In the genomic region with DNA sequence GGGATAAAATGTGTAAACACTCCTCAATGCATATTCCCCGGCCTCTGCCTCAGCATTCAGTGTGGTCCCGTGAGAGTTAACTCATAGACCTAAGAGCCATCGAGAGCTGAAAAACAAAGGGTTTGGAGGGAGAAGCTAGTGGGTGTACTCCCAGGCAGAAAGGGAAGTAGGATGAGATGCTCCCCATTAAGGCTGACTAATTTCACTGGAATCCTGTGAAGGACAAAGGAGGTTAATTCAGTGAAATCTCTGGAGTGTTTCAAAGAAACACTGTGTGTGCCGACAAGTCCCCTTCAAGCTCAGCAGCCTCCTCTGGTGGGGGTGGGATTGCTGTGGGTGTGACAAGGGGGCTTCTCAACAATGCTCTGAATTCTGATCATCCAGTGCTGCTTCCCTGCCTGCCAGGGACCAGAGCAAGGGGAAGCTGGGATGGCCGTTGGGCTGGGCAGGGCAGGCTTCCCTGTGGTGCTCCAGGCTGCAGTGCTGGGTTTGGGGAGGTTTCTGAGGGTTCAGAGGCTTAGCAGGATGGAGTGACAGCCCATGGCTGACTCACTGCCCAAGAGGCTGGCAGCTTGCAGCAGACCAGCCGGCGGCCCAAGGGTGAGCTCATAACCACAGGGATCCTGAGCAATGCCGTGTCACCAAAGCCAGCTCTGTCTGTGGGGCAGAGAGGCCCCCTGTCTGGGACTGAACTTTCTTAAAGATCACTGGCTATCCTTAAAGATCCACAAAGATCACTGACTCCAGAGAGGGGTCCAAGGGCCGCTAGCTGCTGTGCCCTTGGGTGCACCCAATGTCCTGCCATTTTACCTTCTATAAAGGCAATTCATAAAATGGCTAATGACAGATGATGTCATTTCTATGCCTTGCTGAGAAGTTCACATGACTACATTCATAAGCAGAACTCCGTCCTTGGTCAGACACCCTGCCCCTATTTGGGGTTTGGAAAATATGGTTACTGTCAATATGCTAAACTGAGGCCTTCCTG, we compare ENCODE assay signal across 8 cellular contexts.
DNase-seq lines count a peak whose midpoint lies in the region; ATAC-seq, FAIRE-seq and TF ChIP-seq lines count a peak whose summit lies in the region.

No MANE protein-coding gene starts in this region.

- peak in 1 of 2 experiments; percentile 15; a peak in 3 of 5 replicates for TF ChIP-seq RAD21 in A549 (conservative IDR thresholded peaks at IDR 0.05 in 1 of 2, IDR thresholded peaks at IDR 0.05 in 1 of 2)

- FAIRE-seq in A549 (lab: Jason Lieb, UNC) = peak; percentile 97

- peak; percentile 96 to 97 for ATAC-seq in A549
- peak; percentile 83 for ATAC-seq in WTC11

- no peak for TF ChIP-seq POLR2A in A549 (IDR thresholded peaks at IDR 0.05; ENCODE audit: low read length)
- no peak for TF ChIP-seq POLR2A in esophagus squamous epithelium (IDR thresholded peaks at IDR 0.05)

- H3K4me3 ChIP-seq in A549 (peak overlapping the region; percentile 15; the same call in 1 of the 3 replicates), HEK293 (ENCODE audit: low read depth, low read length) (peak overlapping the region; percentile 14), esophagus squamous epithelium (no peak overlapping the region)

- no peaks in the 10 kb centered on the region for H3K9me3 ChIP-seq in A549
- no peaks in the 10 kb centered on the region for H3K9me3 ChIP-seq in HEK293 (ENCODE audit: control insufficient read depth, insufficient read depth, low read depth, low read length)
- H3K9me3 ChIP-seq in esophagus squamous epithelium = no peaks in the 10 kb centered on the region

- H3K4me1 Mint-ChIP-seq in WTC11 = peaks cover 14% of the 10 kb centered on the region

- H3K27ac ChIP-seq in A549 (peak overlapping the region; percentile 89 to 91), HEK293 (ENCODE audit: extremely low read depth, low read depth, low read length) (no peak overlapping the region), esophagus squamous epithelium (no peak overlapping the region)

- no peak overlapping the region for H3K4me3 Mint-ChIP-seq in WTC11

- H3K36me3 Mint-ChIP-seq in WTC11 = no peaks in the 10 kb centered on the region

- peak; percentile 90 to 91 for DNase-seq in A549 (ENCODE audit: low read depth in 1 of 2, low spot score in 1 of 2)
- peak; percentile 19 for DNase-seq in WTC11 (ENCODE audit: low spot score)
- peak; percentile 98 for DNase-seq in kidney glomerular epithelial cell (lab: John Stamatoyannopoulos, UW)
- no peak for DNase-seq in HUDEP-2 (lab: John Stamatoyannopoulos, UW; ENCODE audit: unreplicated experiment in 76 of 76)
- DNase-seq in esophagus squamous epithelium (lab: John Stamatoyannopoulos, UW) = no peak
- DNase-seq in cerebellum (ENCODE audit: low spot score) = no peak
- no peak for DNase-seq in NCI-H774 (lab: John Stamatoyannopoulos, UW)

- H3K36me3 ChIP-seq in HEK293 (ENCODE audit: control insufficient read depth in 2 of 2, insufficient read depth in 1 of 2, low read length in 2 of 2) = no peaks in the 10 kb centered on the region
- no peaks in the 10 kb centered on the region for H3K36me3 ChIP-seq in esophagus squamous epithelium

- peaks cover 3% of the 10 kb centered on the region; the same call in 1 of the 2 replicates for H3K9me3 Mint-ChIP-seq in WTC11

- H3K4me2 ChIP-seq in A549 = peak overlapping the region; percentile 78

- H3K27me3 ChIP-seq in esophagus squamous epithelium = no peaks in the 10 kb centered on the region

- WGBS in A549 (ENCODE audit: missing lambda C conversion rate) = 9% methylated on average over 9 of the region's 10 CpGs
- WGBS in esophagus squamous epithelium, 2 donors = 41 to 43% methylated on average over 5 to 6 of the region's 10 CpGs

- no peak overlapping the region for H3K27ac Mint-ChIP-seq in WTC11

- H3K4me1 ChIP-seq in A549 (peaks cover 35% of the 10 kb centered on the region), HEK293 (ENCODE audit: control insufficient read depth, insufficient read depth, low read length) (no peaks in the 10 kb centered on the region), esophagus squamous epithelium (peaks cover 0 to 12% (median 11%) of the 10 kb centered on the region in 3 donors)

- TF ChIP-seq EP300 in A549 (IDR thresholded peaks at IDR 0.05) = peak in 1 of 2 experiments; percentile 65; a peak in 1 of 5 replicates

- POLR2A ChIA-PET in A549 (lab: Yijun Ruan, JAX) (interaction anchor here (0.5 to 2.0 kb wide), 10 partner anchors 9 to 247 kb away, joined by 3 to 32 read pairs (median 4); partner anchors contain the start of gene BTBD10), HEK293 (lab: Yijun Ruan, JAX) (interaction anchor here (0.5 to 1.4 kb wide), 3 partner anchors 45 to 631 kb away, joined by 3 to 5 read pairs (median 5); partner anchors contain the start of gene BTBD10), WTC11 (lab: Charles Lee) (no interaction called here)

- H3K27me3 Mint-ChIP-seq in WTC11 (ENCODE audit: low read depth) = no peaks in the 10 kb centered on the region

- TF ChIP-seq CTCF in A549 (IDR thresholded peaks at IDR 0.05) (no peak), HEK293 (tag by site-specific recombination; IDR thresholded peaks at IDR 0.05) (no peak), WTC11 (IDR thresholded peaks at IDR 0.05) (no peak), esophagus squamous epithelium (IDR thresholded peaks at IDR 0.05) (no peak)

- CTCF ChIA-PET in A549 (lab: Yijun Ruan, JAX) = interaction anchor here (0.6 to 14.1 kb wide), 16 partner anchors 9 to 1035 kb away, joined by 3 to 320 read pairs (median 6); no protein-coding TSS in a partner anchor
- CTCF ChIA-PET in HEK293 (lab: Yijun Ruan, JAX) = interaction anchor here (0.6 to 5.6 kb wide), 13 partner anchors 19 to 682 kb away, joined by 3 to 46 read pairs (median 3); no protein-coding TSS in a partner anchor
- CTCF ChIA-PET in WTC11 (lab: Charles Lee) = interaction anchor here (0.9 to 2.3 kb wide), 7 partner anchors 22 to 253 kb away, joined by 3 to 9 read pairs (median 3); no protein-coding TSS in a partner anchor

- intact Hi-C loops in esophagus squamous epithelium (cut with DNase I) = no loop called here

TF ChIP-seq in A549, 52 proteins besides CTCF, POLR2A, EP300 and RAD21 (continues in another document):
- TF ChIP-seq ZSCAN20 (CRISPR knock-in tag; IDR thresholded peaks at IDR 0.05) (no peak), PBX3 (IDR thresholded peaks at IDR 0.05) (peak; percentile 78; the same call in 1 of the 2 replicates), MAFK (IDR thresholded peaks at IDR 0.05; ENCODE audit: partially characterized antibody) (no peak), HOXB13 (CRISPR knock-in tag; IDR thresholded peaks at IDR 0.05; ENCODE audit: low read depth) (0 out of 2 replicates have a peak, but pooled peaks have one; percentile 55), KDM5A (IDR thresholded peaks at IDR 0.05) (no peak), HEYL (CRISPR knock-in tag; IDR thresholded peaks at IDR 0.05) (no peak), SREBF2 (IDR thresholded peaks at IDR 0.05) (no peak)

TF ChIP-seq in HEK293, 187 proteins besides CTCF, POLR2A, EP300 and RAD21 (continues in another document):
- TF ChIP-seq ZFP37 (tag by site-specific recombination; IDR thresholded peaks at IDR 0.05) = peak; percentile 55; the same call in 1 of the 2 replicates
- no peak for TF ChIP-seq ZNF132 (tag by site-specific recombination; IDR thresholded peaks at IDR 0.05; ENCODE audit: borderline replicate concordance)
- TF ChIP-seq ZNF600 (tag by site-specific recombination; IDR thresholded peaks at IDR 0.05) = peak; percentile 83
- peak; percentile 74 for TF ChIP-seq ZNF335 (tag by site-specific recombination; conservative IDR thresholded peaks at IDR 0.05)
- TF ChIP-seq ZNF23 (tag by site-specific recombination; IDR thresholded peaks at IDR 0.05; ENCODE audit: borderline replicate concordance) = no peak
- TF ChIP-seq ZNF621 (tag by site-specific recombination; IDR thresholded peaks at IDR 0.05) = no peak
- TF ChIP-seq ZNF239 (tag by site-specific recombination; IDR thresholded peaks at IDR 0.05) = no peak

TF ChIP-seq in WTC11, 78 proteins besides CTCF, POLR2A, EP300 and RAD21 (continues in another document):
- TF ChIP-seq, protein P1, sequence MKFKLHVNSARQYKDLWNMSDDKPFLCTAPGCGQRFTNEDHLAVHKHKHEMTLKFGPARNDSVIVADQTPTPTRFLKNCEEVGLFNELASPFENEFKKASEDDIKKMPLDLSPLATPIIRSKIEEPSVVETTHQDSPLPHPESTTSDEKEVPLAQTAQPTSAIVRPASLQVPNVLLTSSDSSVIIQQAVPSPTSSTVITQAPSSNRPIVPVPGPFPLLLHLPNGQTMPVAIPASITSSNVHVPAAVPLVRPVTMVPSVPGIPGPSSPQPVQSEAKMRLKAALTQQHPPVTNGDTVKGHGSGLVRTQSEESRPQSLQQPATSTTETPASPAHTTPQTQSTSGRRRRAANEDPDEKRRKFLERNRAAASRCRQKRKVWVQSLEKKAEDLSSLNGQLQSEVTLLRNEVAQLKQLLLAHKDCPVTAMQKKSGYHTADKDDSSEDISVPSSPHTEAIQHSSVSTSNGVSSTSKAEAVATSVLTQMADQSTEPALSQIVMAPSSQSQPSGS (CRISPR knock-in tag; IDR thresholded peaks at IDR 0.05; ENCODE audit: borderline replicate concordance, low read depth) = no peak
- TF ChIP-seq, protein P2, sequence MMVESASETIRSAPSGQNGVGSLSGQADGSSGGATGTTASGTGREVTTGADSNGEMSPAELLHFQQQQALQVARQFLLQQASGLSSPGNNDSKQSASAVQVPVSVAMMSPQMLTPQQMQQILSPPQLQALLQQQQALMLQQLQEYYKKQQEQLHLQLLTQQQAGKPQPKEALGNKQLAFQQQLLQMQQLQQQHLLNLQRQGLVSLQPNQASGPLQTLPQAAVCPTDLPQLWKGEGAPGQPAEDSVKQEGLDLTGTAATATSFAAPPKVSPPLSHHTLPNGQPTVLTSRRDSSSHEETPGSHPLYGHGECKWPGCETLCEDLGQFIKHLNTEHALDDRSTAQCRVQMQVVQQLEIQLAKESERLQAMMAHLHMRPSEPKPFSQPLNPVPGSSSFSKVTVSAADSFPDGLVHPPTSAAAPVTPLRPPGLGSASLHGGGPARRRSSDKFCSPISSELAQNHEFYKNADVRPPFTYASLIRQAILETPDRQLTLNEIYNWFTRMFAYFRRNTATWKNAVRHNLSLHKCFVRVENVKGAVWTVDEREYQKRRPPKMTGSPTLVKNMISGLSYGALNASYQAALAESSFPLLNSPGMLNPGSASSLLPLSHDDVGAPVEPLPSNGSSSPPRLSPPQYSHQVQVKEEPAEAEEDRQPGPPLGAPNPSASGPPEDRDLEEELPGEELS (CRISPR knock-in tag; IDR thresholded peaks at IDR 0.05) = no peak
- TF ChIP-seq, protein P3, sequence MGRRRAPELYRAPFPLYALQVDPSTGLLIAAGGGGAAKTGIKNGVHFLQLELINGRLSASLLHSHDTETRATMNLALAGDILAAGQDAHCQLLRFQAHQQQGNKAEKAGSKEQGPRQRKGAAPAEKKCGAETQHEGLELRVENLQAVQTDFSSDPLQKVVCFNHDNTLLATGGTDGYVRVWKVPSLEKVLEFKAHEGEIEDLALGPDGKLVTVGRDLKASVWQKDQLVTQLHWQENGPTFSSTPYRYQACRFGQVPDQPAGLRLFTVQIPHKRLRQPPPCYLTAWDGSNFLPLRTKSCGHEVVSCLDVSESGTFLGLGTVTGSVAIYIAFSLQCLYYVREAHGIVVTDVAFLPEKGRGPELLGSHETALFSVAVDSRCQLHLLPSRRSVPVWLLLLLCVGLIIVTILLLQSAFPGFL (CRISPR knock-in tag; IDR thresholded peaks at IDR 0.05; ENCODE audit: borderline replicate concordance) = no peak

Comparison
In these comparisons a context has a peak if more than half of its experiments do, and no peak if none do; other contexts are left out.
1. DNase-seq: peak in A549 (2 of 2), WTC11 (single experiment) and kidney glomerular epithelial cell (single experiment); none in HUDEP-2 (0 of 76), esophagus squamous epithelium (single experiment), cerebellum (single experiment) and NCI-H774 (single experiment).
2. H3K27ac ChIP-seq: peak in A549 (2 of 2); none in HEK293 (single experiment) and esophagus squamous epithelium (0 of 4).
3. H3K4me3 ChIP-seq: peak in A549 (single experiment) and HEK293 (single experiment); none in esophagus squamous epithelium (0 of 4).